Comparison of ENCODE assay signal across 21 cellular contexts in the genomic region with DNA sequence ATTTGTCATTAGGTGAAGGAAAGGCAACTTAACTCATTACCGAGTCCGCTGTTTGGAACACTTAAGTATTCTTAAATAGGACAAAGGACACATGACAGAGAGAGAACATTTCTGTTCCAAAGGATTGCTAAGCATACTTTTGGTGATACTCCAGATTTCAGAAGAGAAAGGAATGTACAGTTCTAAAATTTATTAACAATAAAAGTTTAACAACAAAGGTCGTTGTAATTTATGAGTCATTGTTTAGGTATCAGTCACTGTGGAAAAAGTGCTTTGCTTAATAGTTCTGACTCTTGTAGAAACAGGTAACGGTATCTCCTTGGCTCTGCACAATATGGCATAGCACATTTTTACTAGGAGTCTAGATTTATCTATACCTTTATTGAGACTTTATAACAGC. TPM values are rescaled to one million over a fixed set of nuclear protein-coding genes. Genes with fewer than 3 reads are reported as not detected.
DNase-seq lines count a peak whose midpoint lies in the region; ATAC-seq, FAIRE-seq and TF ChIP-seq lines count a peak whose summit lies in the region.
"Had no signal": no experiment of that assay in that cellular context is flagged by ENCODE, and none has a peak within 500 bp of the region (broad histone marks: within the 10 kb centered on the region; RNA-seq: fewer than 3 reads in every experiment).

No MANE protein-coding gene starts in this region.

- peak; percentile 13 for DNase-seq in AG20443 (ENCODE audit: low spot score)
- DNase-seq in LHCN-M2 (ENCODE audit: low read depth), result peak; percentile 20
- peak; percentile 72 for DNase-seq in bronchial epithelial cell (ENCODE audit: low read depth)
- peak; percentile 29 for DNase-seq in kidney glomerular epithelial cell (lab: John Stamatoyannopoulos, UW)
- DNase-seq in epidermal melanocyte (ENCODE audit: insufficient read length, low spot score), result no peak
- no peak for DNase-seq in activated naive CD4-positive, alpha-beta T cell (lab: John Stamatoyannopoulos, UW)
- DNase-seq in sciatic nerve (ENCODE audit: low spot score), result no peak
- DNase-seq: activated CD4-positive, alpha-beta T cell treated with anti-CD3 and anti-CD28 coated beads for 1 hour; activated naive CD8-positive, alpha-beta T cell treated with anti-CD3 and anti-CD28 coated beads, Interleukin-2, amount 10 ng/mL, durations not matched to agents 7 days and 5 days; hypothalamus; KG1; mucosa of descending colon; NCI-H1092 treated with DMSO at 0.1 percent for 48 hours; NCI-H2107; NCI-H524 treated with DMSO at 0.1 percent for 48 hours; retina; SIG-M5; stimulated activated naive CD8-positive, alpha-beta T cell treated with anti-CD3 and anti-CD28 coated beads, Interleukin-15, Interleukin-2, amounts not matched to agents 100 U/mL and 50 U/mL, for 24 hours had no signal

- no peaks in the 10 kb centered on the region for H3K27me3 ChIP-seq in bronchial epithelial cell (ENCODE audit: control insufficient read depth, insufficient read depth, low read length)
- H3K27me3 ChIP-seq: neural progenitor cell, tibial nerve had no signal

- H3K36me3 ChIP-seq in bronchial epithelial cell (ENCODE audit: control insufficient read depth, insufficient read depth, low read length), result no peaks in the 10 kb centered on the region
- H3K36me3 ChIP-seq: neural progenitor cell, tibial nerve had no signal

- intact Hi-C loops in sciatic nerve (cut with DNase I), result no loop called here

- ATAC-seq in HG02884 (IDR thresholded peaks at IDR 0.05; ENCODE audit: unreplicated experiment) (no peak), sciatic nerve (no peak)
- ATAC-seq: mucosa of descending colon; stimulated activated naive CD8-positive, alpha-beta T cell treated with anti-CD3 and anti-CD28 coated beads, Interleukin-15, Interleukin-2, amounts not matched to agents 100 U/mL and 50 U/mL, for 24 hours had no signal

- H3K4me3 ChIP-seq in bronchial epithelial cell (ENCODE audit: low read depth, low read length), result no peak overlapping the region
- H3K4me3 ChIP-seq: mucosa of descending colon, neural progenitor cell, tibial nerve had no signal

- TF ChIP-seq CTCF in bronchial epithelial cell (IDR thresholded peaks at IDR 0.05; ENCODE audit: insufficient read depth, low read length, severe bottlenecking), result no peak

- FAIRE-seq in bronchial epithelial cell (lab: Jason Lieb, UNC), result no peak

RNA-seq across cellular contexts. Expression of a gene that starts 36.3 kb away (rescaled TPM):
- total RNA-seq in LHCN-M2 (2014; rRNA removed) (400 and 504 TPM in 2 replicates), bronchial epithelial cell (68.4 and 125 TPM in 2 replicates), sciatic nerve (188 TPM)
- 114 TPM for polyA plus RNA-seq in LHCN-M2 (2012)

Comparison
In these comparisons a context has a peak if more than half of its experiments do, and no peak if none do; other contexts are left out.
1. DNase-seq: peak in AG20443 (single experiment), LHCN-M2 (single experiment), bronchial epithelial cell (single experiment) and kidney glomerular epithelial cell (single experiment); none in epidermal melanocyte (single experiment), activated naive CD4-positive, alpha-beta T cell (0 of 4) and sciatic nerve (single experiment).